Comparison of ENCODE assay signal across 8 cellular contexts in the genomic region with DNA sequence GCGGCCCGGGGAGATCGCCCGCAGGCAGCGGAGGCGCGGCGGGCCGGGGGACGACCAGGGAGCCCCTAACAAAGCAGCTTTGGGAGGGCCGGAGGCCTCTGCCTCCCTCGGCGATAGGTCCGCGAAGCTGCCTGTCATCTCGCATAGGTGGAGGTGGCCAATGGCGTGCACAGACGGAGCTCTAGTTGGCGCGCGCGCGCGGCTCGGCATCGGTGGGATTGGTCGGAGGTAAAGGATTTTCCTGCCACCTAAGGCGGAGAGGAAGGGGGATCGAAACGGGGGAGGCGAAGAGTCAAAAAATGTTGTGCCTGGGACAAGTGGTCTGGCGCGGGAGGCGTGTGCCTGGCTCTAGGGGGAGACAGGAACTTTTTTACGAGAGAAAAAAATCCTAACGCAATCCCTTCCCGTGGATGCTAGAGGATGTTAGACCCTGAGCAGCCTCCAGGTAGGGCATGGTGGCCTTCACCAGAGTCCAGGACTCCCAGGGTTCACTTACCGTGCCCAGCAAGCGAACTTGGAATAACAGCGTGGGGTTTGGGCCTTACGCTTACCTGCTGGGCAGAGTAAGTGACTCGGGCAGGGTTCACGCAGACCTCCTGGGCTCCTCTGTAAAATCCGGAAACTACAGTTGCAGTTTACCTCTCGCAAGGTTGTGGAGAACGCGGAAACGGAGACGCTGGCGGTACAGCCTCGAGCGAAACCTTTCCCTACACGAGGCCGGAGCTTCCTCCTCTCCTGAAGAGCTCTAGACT.
DNase-seq lines count a peak whose midpoint lies in the region; ATAC-seq lines count a peak whose summit lies in the region.

No MANE protein-coding gene starts in this region.

- H3K36me3 ChIP-seq in mesendoderm (ENCODE audit: control insufficient read depth, insufficient read depth, low read length), result no peaks in the 10 kb centered on the region

- H2BK15ac ChIP-seq in mesendoderm (replicated peaks; ENCODE audit: low read depth), result no peak overlapping the region

- peak overlapping the region; percentile 91 for H3K9ac ChIP-seq in mesendoderm (ENCODE audit: low read length)

- peak overlapping the region; percentile 35 for H3K18ac ChIP-seq in mesendoderm (ENCODE audit: low read length)

- peaks cover 4% of the 10 kb centered on the region for H3K79me1 ChIP-seq in mesendoderm (ENCODE audit: low read length)

- no peak overlapping the region for H4K8ac ChIP-seq in mesendoderm (ENCODE audit: low read depth, low read length)

- H2BK120ac ChIP-seq in mesendoderm (ENCODE audit: low read depth, low read length), result no peak overlapping the region

- H3K79me2 ChIP-seq in mesendoderm (ENCODE audit: control insufficient read depth, insufficient read depth, low read length), result peaks cover 8% of the 10 kb centered on the region

- H3K4ac ChIP-seq in mesendoderm (ENCODE audit: low read depth, low read length), result peak overlapping the region; percentile 56

- peak overlapping the region; percentile 95 for H3K56ac ChIP-seq in mesendoderm (ENCODE audit: low read length)

- ATAC-seq in GM18868 (IDR thresholded peaks at IDR 0.05; ENCODE audit: unreplicated experiment) (peak; percentile 78), HG03135 (IDR thresholded peaks at IDR 0.05; ENCODE audit: unreplicated experiment) (peak; percentile 76)

- peak overlapping the region; percentile 91 for H3K27ac ChIP-seq in mesendoderm (ENCODE audit: low read depth, low read length)

- no peak overlapping the region for H2AK5ac ChIP-seq in mesendoderm (ENCODE audit: low read length)

- H3K4me3 ChIP-seq in mesendoderm (ENCODE audit: low read length), result peak overlapping the region; percentile 63

- peaks cover 13% of the 10 kb centered on the region for H3K4me1 ChIP-seq in mesendoderm (ENCODE audit: control insufficient read depth, low read depth, low read length)

- H3K23ac ChIP-seq in mesendoderm (ENCODE audit: low read length), result no peak overlapping the region

- DNase-seq in A172 (ENCODE audit: low spot score), result peak; percentile 94
- DNase-seq in NCI-H460 (ENCODE audit: extremely low read depth, low read depth), result peak; percentile 85
- peak; percentile 99 for DNase-seq in activated CD8-positive, alpha-beta memory T cell treated with anti-CD3 and anti-CD28 coated beads for 24 hours
- DNase-seq in effector CD8-positive, alpha-beta T cell (lab: John Stamatoyannopoulos, UW), result peak; percentile 95
- peak; percentile 99 for DNase-seq in mesendoderm
- peak; percentile 86 for DNase-seq in stimulated activated CD8-positive, alpha-beta memory T cell treated with anti-CD3 and anti-CD28 coated beads, Interleukin-12 subunit alpha, Interleukin-12 subunit beta, amount 100 ng/mL, for 24 hours (ENCODE audit: extremely low read depth)

- H3K4me2 ChIP-seq in mesendoderm (ENCODE audit: low read length), result peak overlapping the region; percentile 77

- H2BK5ac ChIP-seq in mesendoderm (ENCODE audit: low read length), result peak overlapping the region; percentile 8

- WGBS in mesendoderm (ENCODE audit: extremely low coverage, insufficient coverage, low lambda C conversion rate), result no CpG with 5 or more reads among the region's 54 CpGs

- no peaks in the 10 kb centered on the region for H3K27me3 ChIP-seq in mesendoderm (ENCODE audit: insufficient read depth, low read length, poor library complexity)

- H4K5ac ChIP-seq in mesendoderm (ENCODE audit: low read length), result no peak overlapping the region

Comparison
In these comparisons a context has a peak if more than half of its experiments do, and no peak if none do; other contexts are left out.
1. Peak in every context shown above with its lines: DNase-seq, ATAC-seq, H3K4me3 ChIP-seq and H3K27ac ChIP-seq.